ENCODE assay signal across 17 cellular contexts in genomic region chr5:61734001-61734400, GRCh38.
"Had no signal": no experiment of that assay in that cellular context is flagged by ENCODE, and none has a peak within 500 bp of the region (broad histone marks: within the 10 kb centered on the region; RNA-seq: fewer than 3 reads in every experiment).

No MANE protein-coding gene starts in this region.

- H3K27ac Mint-ChIP-seq: activated CD4-positive, alpha-beta memory T cell treated with anti-CD3 and anti-CD28 coated beads for 36 hours; activated CD4-positive, alpha-beta T cell treated with anti-CD3 and anti-CD28 coated beads for 36 hours; activated naive CD8-positive, alpha-beta T cell treated with anti-CD3 and anti-CD28 coated beads for 36 hours; activated T-helper 17 cell treated with anti-CD3 and anti-CD28 coated beads, Interleukin-2, amount 50 U/mL, for 72 hours; effector memory CD8-positive, alpha-beta T cell; naive B cell had no signal

- H3K4me1 ChIP-seq: left ventricle myocardium inferior had no signal

- ATAC-seq: activated CD4-positive, alpha-beta T cell treated with anti-CD3 and anti-CD28 coated beads for 36 hours; activated T-helper 17 cell treated with anti-CD3 and anti-CD28 coated beads, Interleukin-2, amount 50 U/mL, for 72 hours; effector memory CD8-positive, alpha-beta T cell had no signal

- H3K4me1 Mint-ChIP-seq: activated CD4-positive, alpha-beta T cell treated with anti-CD3 and anti-CD28 coated beads for 36 hours; activated naive CD8-positive, alpha-beta T cell treated with anti-CD3 and anti-CD28 coated beads for 36 hours; activated T-helper 17 cell treated with anti-CD3 and anti-CD28 coated beads, Interleukin-2, amount 50 U/mL, for 72 hours; naive B cell had no signal

- H3K36me3 Mint-ChIP-seq: activated CD4-positive, alpha-beta memory T cell treated with anti-CD3 and anti-CD28 coated beads for 36 hours; activated naive CD8-positive, alpha-beta T cell treated with anti-CD3 and anti-CD28 coated beads for 36 hours; naive B cell had no signal

- H3K4me3 ChIP-seq: left ventricle myocardium inferior, tibial nerve had no signal

- H3K9me3 ChIP-seq: left ventricle myocardium inferior, tibial nerve had no signal

- H3K27me3 ChIP-seq: tibial nerve had no signal

- H3K9me3 Mint-ChIP-seq: activated CD4-positive, alpha-beta memory T cell treated with anti-CD3 and anti-CD28 coated beads for 36 hours; activated naive CD8-positive, alpha-beta T cell treated with anti-CD3 and anti-CD28 coated beads for 36 hours; activated T-helper 17 cell treated with anti-CD3 and anti-CD28 coated beads, Interleukin-2, amount 50 U/mL, for 72 hours had no signal

- H3K36me3 ChIP-seq: left ventricle myocardium inferior, tibial nerve had no signal

- DNase-seq: activated CD4-positive, alpha-beta memory T cell treated with anti-CD3 and anti-CD28 coated beads for 36 hours; activated CD4-positive, alpha-beta T cell treated with anti-CD3 and anti-CD28 coated beads for 36 hours; activated naive CD4-positive, alpha-beta T cell; activated naive CD8-positive, alpha-beta T cell treated with anti-CD3 and anti-CD28 coated beads for 36 hours; amniotic stem cell; effector memory CD8-positive, alpha-beta T cell; foreskin melanocyte; left ventricle myocardium inferior; mammary epithelial cell; naive B cell; stimulated activated CD4-positive, alpha-beta T cell treated with anti-CD3 and anti-CD28 coated beads, Interleukin-12 subunit alpha, Interleukin-12 subunit beta, amount 100 ng/mL, for 4 hours; stimulated activated CD4-positive, alpha-beta T cell treated with anti-CD3 and anti-CD28 coated beads, Interleukin-1b, Interleukin-23, amount 100 ng/mL, for 48 hours; stimulated activated CD8-positive, alpha-beta memory T cell treated with anti-CD3 and anti-CD28 coated beads, Interleukin-4, amount 100 ng/mL, for 48 hours; stimulated activated naive CD4-positive, alpha-beta T cell treated with Interleukin-2 at 50 U/mL for 16 hours; SW 1271 had no signal

- H3K27ac ChIP-seq: left ventricle myocardium inferior, tibial nerve had no signal

- H3K4me3 Mint-ChIP-seq: activated CD4-positive, alpha-beta memory T cell treated with anti-CD3 and anti-CD28 coated beads for 36 hours; activated CD4-positive, alpha-beta T cell treated with anti-CD3 and anti-CD28 coated beads for 36 hours; activated naive CD8-positive, alpha-beta T cell treated with anti-CD3 and anti-CD28 coated beads for 36 hours; activated T-helper 17 cell treated with anti-CD3 and anti-CD28 coated beads, Interleukin-2, amount 50 U/mL, for 72 hours; effector memory CD8-positive, alpha-beta T cell; naive B cell had no signal
